In the genomic region with DNA sequence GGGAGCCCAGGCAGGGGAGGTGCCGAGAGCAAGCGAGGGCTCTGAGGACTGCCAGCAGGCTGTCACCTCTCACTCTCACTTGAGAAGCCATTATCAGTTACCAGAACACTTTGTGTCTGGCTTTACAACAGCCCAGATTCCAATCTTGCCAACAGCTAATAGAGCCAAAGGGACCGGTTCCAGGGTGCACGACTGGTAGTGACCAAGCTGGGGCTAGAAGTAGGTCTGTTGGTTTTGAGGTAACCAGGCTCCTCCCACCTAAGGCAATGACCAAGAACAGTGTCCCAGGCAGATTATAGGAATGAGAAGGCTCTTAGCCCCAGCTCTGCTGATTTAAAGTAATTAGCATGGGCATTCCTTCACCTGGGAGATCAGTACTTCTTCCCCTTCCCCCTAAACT, we compare ENCODE assay signal across 18 cellular contexts. TPM values are rescaled to one million over a fixed set of nuclear protein-coding genes. Genes with fewer than 3 reads are reported as not detected.
DNase-seq lines count a peak whose midpoint lies in the region; ATAC-seq and TF ChIP-seq lines count a peak whose summit lies in the region.
"Had no signal": no experiment of that assay in that cellular context is flagged by ENCODE, and none has a peak within 500 bp of the region (broad histone marks: within the 10 kb centered on the region; RNA-seq: fewer than 3 reads in every experiment).

No MANE protein-coding gene starts in this region.

- no peaks in the 10 kb centered on the region for H4K20me1 ChIP-seq in SK-N-SH (ENCODE audit: insufficient read depth)
- no peaks in the 10 kb centered on the region for H4K20me1 ChIP-seq in GM23338 (replicated peaks; ENCODE audit: insufficient read depth)

- H3K9me3 ChIP-seq in SK-N-SH = no peaks in the 10 kb centered on the region
- H3K9me3 ChIP-seq in heart left ventricle = no peaks in the 10 kb centered on the region

- H3K27ac Mint-ChIP-seq in activated B cell treated with CpG ODN at 0.5 μM for 24 hours = peak overlapping the region; percentile 87
- peak overlapping the region; percentile 85 for H3K27ac Mint-ChIP-seq in stimulated activated effector memory CD8-positive, alpha-beta T cell treated with anti-CD3 and anti-CD28 coated beads, Interleukin-12 subunit alpha, Interleukin-12 subunit beta, amount 100 ng/mL, for 72 hours
- H3K27ac Mint-ChIP-seq in GM23338 = no peak overlapping the region
- H3K27ac Mint-ChIP-seq: type B pancreatic cell had no signal

- H3K9me3 Mint-ChIP-seq in activated B cell treated with CpG ODN at 0.5 μM for 24 hours (no peaks in the 10 kb centered on the region), GM23338 (peaks cover 5% of the 10 kb centered on the region; the same call in 1 of the 3 replicates)
- H3K9me3 Mint-ChIP-seq in stimulated activated effector memory CD8-positive, alpha-beta T cell treated with anti-CD3 and anti-CD28 coated beads, Interleukin-12 subunit alpha, Interleukin-12 subunit beta, amount 100 ng/mL, for 72 hours = no peaks in the 10 kb centered on the region
- H3K9me3 Mint-ChIP-seq: activated naive CD4-positive, alpha-beta T cell treated with anti-CD3 and anti-CD28 coated beads, Interleukin-2, amount 50 U/mL, for 24 hours had no signal

- H3K36me3 ChIP-seq in SK-N-SH (replicated peaks in 1 of 2; ENCODE audit: control insufficient read depth in 1 of 2, insufficient read depth in 2 of 2, low read length in 1 of 2) (no peaks in the 10 kb centered on the region), heart left ventricle (no peaks in the 10 kb centered on the region), GM23338 (ENCODE audit: insufficient read depth) (no peaks in the 10 kb centered on the region)
- H3K36me3 ChIP-seq: cardiac muscle cell had no signal

- no peak overlapping the region for H3K4me2 ChIP-seq in SK-N-SH
- H3K4me2 ChIP-seq in GM23338 = no peak overlapping the region

- no peaks in the 10 kb centered on the region for H3K27me3 Mint-ChIP-seq in activated B cell treated with CpG ODN at 0.5 μM for 24 hours
- peaks cover 17% of the 10 kb centered on the region for H3K27me3 Mint-ChIP-seq in GM23338 (ENCODE audit: insufficient read depth, low read depth, poor library complexity)
- H3K27me3 Mint-ChIP-seq: activated naive CD4-positive, alpha-beta T cell treated with anti-CD3 and anti-CD28 coated beads, Interleukin-2, amount 50 U/mL, for 24 hours had no signal

- no peak overlapping the region for H3K9ac ChIP-seq in SK-N-SH

- H3F3A ChIP-seq in SK-N-SH (replicated peaks; ENCODE audit: insufficient read depth) (no peaks in the 10 kb centered on the region), GM23338 (replicated peaks; ENCODE audit: low read depth) (no peaks in the 10 kb centered on the region)

- H3K4me3 ChIP-seq in SK-N-SH (ENCODE audit: low read depth in 2 of 2, low read length in 1 of 2) (no peak overlapping the region), heart left ventricle (no peak overlapping the region), GM23338 (no peak overlapping the region)
- H3K4me3 ChIP-seq: cardiac muscle cell had no signal

- H3K4me1 ChIP-seq in SK-N-SH (ENCODE audit: control insufficient read depth in 1 of 2, insufficient read depth in 2 of 2, low read depth in 1 of 2, low read length in 1 of 2) (peaks cover 0 to 4% of the 10 kb centered on the region in 2 experiments; a peak in 1 of 4 replicates), heart left ventricle (peaks cover 0 to 74% (median 2%) of the 10 kb centered on the region in 12 donors), GM23338 (ENCODE audit: insufficient read depth) (no peaks in the 10 kb centered on the region)

- TF ChIP-seq EP300 in SK-N-SH (IDR thresholded peaks at IDR 0.05; ENCODE audit: borderline replicate concordance in 1 of 2, low read depth in 1 of 2, low read length in 1 of 2) = no peak

- no peak for TF ChIP-seq RAD21 in SK-N-SH (IDR thresholded peaks at IDR 0.05; ENCODE audit: low read length)

- POLR2A ChIA-PET in SK-N-SH (lab: Yijun Ruan, JAX) = no interaction called here
- POLR2A ChIA-PET in activated B cell treated with CpG ODN at 0.5 μM for 24 hours (lab: Charles Lee) = interaction anchor here (0.5 to 41.6 kb wide), 10 partner anchors 8 to 1184 kb away, joined by 3 to 1422 read pairs (median 8); a partner anchor contains a TSS

- H3K27ac ChIP-seq in SK-N-SH (ENCODE audit: low read depth in 2 of 2, low read length in 1 of 2) (no peak overlapping the region), heart left ventricle (peak overlapping the region in 3 of 12 donors; percentile 1 to 94 (median 24)), GM23338 (ENCODE audit: low read depth) (no peak overlapping the region)
- H3K27ac ChIP-seq: 22Rv1, cardiac muscle cell, epithelial cell of prostate had no signal

- H3K4me1 Mint-ChIP-seq in activated B cell treated with CpG ODN at 0.5 μM for 24 hours = peaks cover 73% of the 10 kb centered on the region
- H3K4me1 Mint-ChIP-seq in stimulated activated effector memory CD8-positive, alpha-beta T cell treated with anti-CD3 and anti-CD28 coated beads, Interleukin-12 subunit alpha, Interleukin-12 subunit beta, amount 100 ng/mL, for 72 hours = peaks cover 76% of the 10 kb centered on the region
- peaks cover 3% of the 10 kb centered on the region; the same call in 2 of the 3 replicates for H3K4me1 Mint-ChIP-seq in GM23338

- ATAC-seq in SK-N-SH treated with all-trans-retinoic acid at 6 μM for 48 hours = no peak
- no peak for ATAC-seq in activated B cell treated with CpG ODN at 0.5 μM for 24 hours (ENCODE audit: low read depth)
- ATAC-seq in heart left ventricle = peak; percentile 70 to 87 (median 80)
- ATAC-seq in stimulated activated effector memory CD8-positive, alpha-beta T cell treated with anti-CD3 and anti-CD28 coated beads, Interleukin-12 subunit alpha, Interleukin-12 subunit beta, amount 100 ng/mL, for 72 hours = no peak
- ATAC-seq in GM18867 (IDR thresholded peaks at IDR 0.05; ENCODE audit: unreplicated experiment) = no peak
- no peak; the same call in 2 of the 3 replicates for ATAC-seq in GM23338

- peaks cover 5% of the 10 kb centered on the region; the same call in 1 of the 2 replicates for H3K27me3 ChIP-seq in SK-N-SH (ENCODE audit: insufficient read depth)
- H3K27me3 ChIP-seq in heart left ventricle = peaks cover 0 to 9% (median 0%) of the 10 kb centered on the region in 9 donors
- H3K27me3 ChIP-seq in GM23338 (ENCODE audit: insufficient read depth) = no peaks in the 10 kb centered on the region

- peak; percentile 48 for DNase-seq in SK-N-SH
- DNase-seq in activated B cell treated with CpG ODN at 0.5 μM for 24 hours = no peak
- DNase-seq in heart left ventricle = no peak
- DNase-seq in stimulated activated effector memory CD8-positive, alpha-beta T cell treated with anti-CD3 and anti-CD28 coated beads, Interleukin-12 subunit alpha, Interleukin-12 subunit beta, amount 100 ng/mL, for 72 hours (ENCODE audit: low spot score in 2 of 2) = no peak
- no peak for DNase-seq in DMS53 (lab: John Stamatoyannopoulos, UW)
- no peak for DNase-seq in GM23338 (ENCODE audit: low spot score)
- DNase-seq: Calu3, glutamatergic neuron, islet precursor cell, NCI-H748 treated with DMSO at 0.1 percent for 48 hours had no signal

- 0% methylated on average over 2 of the region's 4 CpGs for WGBS in SK-N-SH (ENCODE audit: low lambda C conversion rate)
- 42 to 66% (median 63%) methylated on average over 3 to 4 of the region's 4 CpGs for WGBS in heart left ventricle, 4 donors

- H3K79me2 ChIP-seq in SK-N-SH (ENCODE audit: insufficient read depth) (no peaks in the 10 kb centered on the region), GM23338 (replicated peaks; ENCODE audit: insufficient read depth) (no peaks in the 10 kb centered on the region)

- peaks cover 10% of the 10 kb centered on the region for H3K36me3 Mint-ChIP-seq in activated B cell treated with CpG ODN at 0.5 μM for 24 hours (ENCODE audit: low read depth)
- peaks cover 5% of the 10 kb centered on the region for H3K36me3 Mint-ChIP-seq in stimulated activated effector memory CD8-positive, alpha-beta T cell treated with anti-CD3 and anti-CD28 coated beads, Interleukin-12 subunit alpha, Interleukin-12 subunit beta, amount 100 ng/mL, for 72 hours
- H3K36me3 Mint-ChIP-seq in GM23338 (ENCODE audit: low read depth) = no peaks in the 10 kb centered on the region
- H3K36me3 Mint-ChIP-seq: type B pancreatic cell had no signal

- H2AFZ ChIP-seq in SK-N-SH (ENCODE audit: low read depth) (no peak overlapping the region), GM23338 (no peak overlapping the region)

- no peak for TF ChIP-seq POLR2A in heart left ventricle (IDR thresholded peaks at IDR 0.05)

- H3K4me3 Mint-ChIP-seq in activated B cell treated with CpG ODN at 0.5 μM for 24 hours (peak overlapping the region; percentile 64), GM23338 (no peak overlapping the region)
- peak overlapping the region; percentile 49 for H3K4me3 Mint-ChIP-seq in stimulated activated effector memory CD8-positive, alpha-beta T cell treated with anti-CD3 and anti-CD28 coated beads, Interleukin-12 subunit alpha, Interleukin-12 subunit beta, amount 100 ng/mL, for 72 hours
- H3K4me3 Mint-ChIP-seq: activated naive CD4-positive, alpha-beta T cell treated with anti-CD3 and anti-CD28 coated beads, Interleukin-2, amount 50 U/mL, for 24 hours; type B pancreatic cell had no signal

- CTCF ChIA-PET in SK-N-SH (lab: Yijun Ruan, JAX) (interaction anchor here (0.6 to 3.0 kb wide), 4 partner anchors 12 to 535 kb away, joined by 3 to 11 read pairs (median 6); no protein-coding TSS in a partner anchor), activated B cell treated with CpG ODN at 0.5 μM for 24 hours (lab: Charles Lee) (interaction anchor here (2.3 to 3.9 kb wide), 3 partner anchors 28 to 73 kb away, joined by 15 to 25 read pairs (median 19); no protein-coding TSS in a partner anchor)

- intact Hi-C loops in activated B cell treated with CpG ODN at 0.5 μM for 24 hours (cut with micrococcal nuclease) = no loop called here
- intact Hi-C loops in heart left ventricle (cut with DNase I) = no loop called here

- H3K9me2 ChIP-seq in SK-N-SH (no peaks in the 10 kb centered on the region), GM23338 (ENCODE audit: insufficient read depth) (no peaks in the 10 kb centered on the region)

- no peak for TF ChIP-seq CTCF in SK-N-SH (IDR thresholded peaks at IDR 0.05)
- TF ChIP-seq CTCF in activated B cell treated with CpG ODN at 0.5 μM for 24 hours (IDR thresholded peaks at IDR 0.05) = no peak
- no peak for TF ChIP-seq CTCF in heart left ventricle (IDR thresholded peaks at IDR 0.05)
- TF ChIP-seq CTCF in GM23338 (conservative IDR thresholded peaks at IDR 0.05; ENCODE audit: low read depth in 2 of 2) = no peak

RNA-seq across cellular contexts. Expression of a gene that starts 7.2 kb away (rescaled TPM):
- polyA plus RNA-seq in SK-N-SH (2012; rRNA removed) = 0.05 TPM in 1 of 2 replicates, not detected in the other
- not detected in 2 replicates for polyA plus RNA-seq in SK-N-SH (2012; cell fraction: cytosol; rRNA removed)
- not detected in 2 replicates for polyA plus RNA-seq in SK-N-SH (2012; cell fraction: nucleus; rRNA removed)
- 303 and 350 TPM in 2 replicates for total RNA-seq in activated B cell treated with CpG ODN at 0.5 μM for 24 hours
- 10 to 100 TPM in 2 of 9 donors, 1 to 10 TPM in 7; 2.1 to 49.0 (median 6.3) TPM for total RNA-seq in heart left ventricle
- polyA plus RNA-seq in heart left ventricle = 1 to 10 TPM; 3.7 to 3.9 TPM
- total RNA-seq in GM23338 (2014; rRNA removed; shearing (Covaris generic)) = 0.10 and 0.23 TPM in 2 replicates
- not detected in 2 replicates for polyA plus RNA-seq in GM23338 (2016; fragmentation: Nextera tagmentation; extraction: Ambion mirVana)
- total RNA-seq: cardiac muscle cell, MCF 10A had no signal
- polyA plus RNA-seq: cardiac muscle cell had no signal

RNA-seq across cellular contexts. Expression of a gene that starts 49.8 kb away (rescaled TPM):
- polyA plus RNA-seq in SK-N-SH (2012; rRNA removed) = not detected in 2 replicates
- not detected in 2 replicates for polyA plus RNA-seq in SK-N-SH (2012; cell fraction: cytosol; rRNA removed)
- 0.01 TPM in 1 of 2 replicates, not detected in the other for polyA plus RNA-seq in SK-N-SH (2012; cell fraction: nucleus; rRNA removed)
- 3.4 and 3.7 TPM in 2 replicates for total RNA-seq in activated B cell treated with CpG ODN at 0.5 μM for 24 hours
- total RNA-seq in heart left ventricle = under 1 TPM in 4 of 9 donors, not detected in 5; 0.06 to 0.51 (median 0.25) TPM
- under 1 TPM; 0.03 to 0.08 TPM for polyA plus RNA-seq in heart left ventricle
- 0.08 and 0.31 TPM in 2 replicates for total RNA-seq in GM23338 (2014; rRNA removed; shearing (Covaris generic))
- 0.10 TPM in 1 of 2 replicates, not detected in the other for polyA plus RNA-seq in GM23338 (2016; fragmentation: Nextera tagmentation; extraction: Ambion mirVana)
- total RNA-seq: MCF 10A had no signal

Comparison
In these comparisons a context has a peak if more than half of its experiments do, and no peak if none do; other contexts are left out.
1. ATAC-seq: peak in heart left ventricle (4 of 4); none in SK-N-SH treated with all-trans-retinoic acid at 6 μM for 48 hours (single experiment), activated B cell treated with CpG ODN at 0.5 μM for 24 hours (single experiment), stimulated activated effector memory CD8-positive, alpha-beta T cell treated with anti-CD3 and anti-CD28 coated beads, Interleukin-12 subunit alpha, Interleukin-12 subunit beta, amount 100 ng/mL, for 72 hours (single experiment), GM18867 (single experiment) and GM23338 (single experiment).